ENCODE assay signal across 8 cellular contexts in the genomic region with DNA sequence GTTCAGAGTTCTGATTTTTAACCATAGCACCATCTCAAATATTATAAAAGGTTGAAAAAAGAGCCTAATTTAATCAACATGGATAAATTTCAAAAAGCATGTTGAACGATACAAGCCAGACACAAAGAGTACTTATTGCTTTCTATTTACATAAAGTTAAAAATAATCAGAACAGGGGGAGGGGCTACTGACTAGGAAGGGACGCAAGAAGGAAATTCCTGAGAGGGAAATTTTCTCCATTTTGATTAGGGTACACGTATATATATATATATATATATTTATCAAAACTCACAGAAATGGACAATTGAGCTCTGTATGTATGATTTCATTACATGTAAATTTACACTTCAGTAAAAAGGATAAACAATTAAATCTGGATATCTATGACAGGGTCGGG. TPM values are rescaled to one million over a fixed set of nuclear protein-coding genes. Genes with fewer than 3 reads are reported as not detected.
A peak's percentile ranks its signal among the peaks of the same experiment; 100 is the strongest.
DNase-seq lines count a peak whose midpoint lies in the region; ATAC-seq, FAIRE-seq and TF ChIP-seq lines count a peak whose summit lies in the region.

No MANE protein-coding gene starts in this region.

- peak; percentile 50 for FAIRE-seq in TTC549 (lab: Jason Lieb, UNC)

- H3K27me3 ChIP-seq in psoas muscle (ENCODE audit: insufficient read depth in 3 of 3, low read length in 2 of 3): no peaks in the 10 kb centered on the region

- no peaks in the 10 kb centered on the region for H3K4me1 ChIP-seq in psoas muscle

- 2 to 33% (median 4%) methylated on average over 4 of the region's 4 CpGs for WGBS in psoas muscle, 3 donors

- TF ChIP-seq CTCF in foreskin fibroblast (IDR thresholded peaks at IDR 0.05; ENCODE audit: low read depth, low read length) (no peak), psoas muscle (IDR thresholded peaks at IDR 0.05) (no peak)

- H3K27ac ChIP-seq in psoas muscle: peak overlapping the region; percentile 89

- ATAC-seq in GM18498 (IDR thresholded peaks at IDR 0.05; ENCODE audit: unreplicated experiment): peak; percentile 33
- peak; percentile 13 for ATAC-seq in HG03066 (IDR thresholded peaks at IDR 0.05; ENCODE audit: low read depth, unreplicated experiment)
- ATAC-seq in psoas muscle: peak in 2 of 4 donors; percentile 38 to 40

- peak; percentile 7 to 40 for DNase-seq in foreskin fibroblast
- DNase-seq in psoas muscle: no peak
- no peak for DNase-seq in SKM-1 (lab: John Stamatoyannopoulos, UW; ENCODE audit: unreplicated experiment)
- DNase-seq in G401 (ENCODE audit: low spot score): no peak
- DNase-seq in AG08396 (ENCODE audit: low spot score): no peak

- no peaks in the 10 kb centered on the region for H3K9me3 ChIP-seq in psoas muscle

- intact Hi-C loops in psoas muscle (cut with DNase I): no loop called here

- in situ Hi-C loops in G401 (cut with HindIII; ENCODE audit: low sequenced_read_pairs): no loop called here

- peak overlapping the region; percentile 68 to 69 for H3K4me3 ChIP-seq in foreskin fibroblast (ENCODE audit: low read depth in 1 of 2, low read length in 2 of 2)
- peak overlapping the region; percentile 76 for H3K4me3 ChIP-seq in psoas muscle

- peaks cover 0 to 10% of the 10 kb centered on the region in 2 donors for H3K36me3 ChIP-seq in psoas muscle (ENCODE audit: insufficient read depth in 1 of 2, low read depth in 1 of 2)

RNA-seq across cellular contexts. Expression of a gene that starts 0.5 kb away (rescaled TPM):
- 10 to 100 TPM; 12.0 to 14.6 (median 13.2) TPM for total RNA-seq in psoas muscle
- polyA plus RNA-seq in psoas muscle: 1 to 10 TPM; 3.0 to 8.0 (median 4.8) TPM
- 4.2 and 4.3 TPM in 2 replicates for total RNA-seq in G401 (2014; rRNA removed; shearing (Covaris generic))

RNA-seq across cellular contexts. Expression of a gene that starts 16.9 kb away (rescaled TPM):
- total RNA-seq in psoas muscle: 1 to 10 TPM in 3 of 4 donors, under 1 TPM in 1; 0.58 to 1.8 (median 1.2) TPM
- 1 to 10 TPM in 2 of 3 donors, under 1 TPM in 1; 0.48 to 1.9 (median 1.1) TPM for polyA plus RNA-seq in psoas muscle
- total RNA-seq in G401 (2014; rRNA removed; shearing (Covaris generic)): not detected in 2 replicates

Comparison
In these comparisons a context has a peak if more than half of its experiments do, and no peak if none do; other contexts are left out.
1. DNase-seq: peak in foreskin fibroblast (2 of 2); none in psoas muscle (0 of 2), SKM-1 (single experiment), G401 (single experiment) and AG08396 (single experiment).